In genomic region chr1:225572422-225572821, GRCh38 we compare ENCODE assay signal across 15 cellular contexts.
DNase-seq lines count a peak whose midpoint lies in the region; ATAC-seq and TF ChIP-seq lines count a peak whose summit lies in the region.
"Had no signal": no experiment of that assay in that cellular context is flagged by ENCODE, and none has a peak within 500 bp of the region (broad histone marks: within the 10 kb centered on the region; RNA-seq: fewer than 3 reads in every experiment).

No MANE protein-coding gene starts in this region.

- peaks cover 0 to 13% (median 4%) of the 10 kb centered on the region in 7 donors for H3K4me1 Mint-ChIP-seq in naive thymus-derived CD4-positive, alpha-beta T cell

- H3K9me3 Mint-ChIP-seq in naive thymus-derived CD4-positive, alpha-beta T cell, result peaks cover 0 to 1% (median 0%) of the 10 kb centered on the region in 11 donors
- H3K9me3 Mint-ChIP-seq: activated naive CD4-positive, alpha-beta T cell treated with anti-CD3 and anti-CD28 coated beads, Interleukin-2, amount 50 U/mL, for 72 hours; effector memory CD8-positive, alpha-beta T cell had no signal

- H3K27ac ChIP-seq in brain microvascular endothelial cell, result no peak overlapping the region
- no peak overlapping the region for H3K27ac ChIP-seq in naive thymus-derived CD4-positive, alpha-beta T cell (ENCODE audit: low read depth, low read length)

- intact Hi-C loops in naive thymus-derived CD4-positive, alpha-beta T cell (cut with micrococcal nuclease), result no loop called here

- CTCF ChIA-PET in naive thymus-derived CD4-positive, alpha-beta T cell (lab: Charles Lee), result interaction anchor here (0.6 to 0.7 kb wide), 2 partner anchors 262 to 1499 kb away, joined by 3 to 4 read pairs; no protein-coding TSS in a partner anchor

- ATAC-seq in naive thymus-derived CD4-positive, alpha-beta T cell, result no peak
- ATAC-seq: activated naive CD4-positive, alpha-beta T cell treated with anti-CD3 and anti-CD28 coated beads, Interleukin-2, amount 50 U/mL, for 72 hours; effector memory CD8-positive, alpha-beta T cell; GM12878 had no signal

- POLR2A ChIA-PET in naive thymus-derived CD4-positive, alpha-beta T cell (lab: Charles Lee), result interaction anchor here (0.6 kb wide), 1 partner anchor 325 kb away, joined by 4 read pairs; no protein-coding TSS in a partner anchor

- H3K27me3 ChIP-seq in brain microvascular endothelial cell (replicated peaks), result no peaks in the 10 kb centered on the region
- H3K27me3 ChIP-seq in naive thymus-derived CD4-positive, alpha-beta T cell (ENCODE audit: control insufficient read depth in 2 of 2, insufficient read depth in 2 of 2, low read length in 2 of 2), result no peaks in the 10 kb centered on the region

- H3K4me3 Mint-ChIP-seq in naive thymus-derived CD4-positive, alpha-beta T cell, result no peak overlapping the region
- H3K4me3 Mint-ChIP-seq: effector memory CD8-positive, alpha-beta T cell had no signal

- H3K4me3 ChIP-seq in brain microvascular endothelial cell (ENCODE audit: low read depth, low read length), result no peak overlapping the region
- no peak overlapping the region for H3K4me3 ChIP-seq in naive thymus-derived CD4-positive, alpha-beta T cell (ENCODE audit: low read length)
- H3K4me3 ChIP-seq: GM12878 had no signal

- peak; percentile 43 for DNase-seq in AG08395 (ENCODE audit: low spot score)
- peak; percentile 13 for DNase-seq in HuH-7 (ENCODE audit: low spot score)
- DNase-seq in brain microvascular endothelial cell, result peak; percentile 48
- peak; percentile 53 for DNase-seq in kidney glomerular epithelial cell (lab: John Stamatoyannopoulos, UW)
- no peak for DNase-seq in amygdala (lab: John Stamatoyannopoulos, UW)
- DNase-seq in naive thymus-derived CD4-positive, alpha-beta T cell, result no peak
- DNase-seq in stimulated activated CD4-positive, alpha-beta T cell treated with anti-CD3 and anti-CD28 coated beads, Interleukin-4, amount 100 ng/mL, for 4 hours, result no peak
- DNase-seq in superior temporal gyrus (ENCODE audit: extremely low spot score), result no peak
- DNase-seq: activated CD8-positive, alpha-beta memory T cell treated with anti-CD3 and anti-CD28 coated beads for 24 hours; effector memory CD8-positive, alpha-beta T cell; Kasumi-1; NCI-H2107 had no signal

- H3K27me3 Mint-ChIP-seq in naive thymus-derived CD4-positive, alpha-beta T cell, result peaks cover 0 to 4% (median 0%) of the 10 kb centered on the region in 5 donors

- H3K36me3 ChIP-seq in brain microvascular endothelial cell (replicated peaks), result no peaks in the 10 kb centered on the region
- H3K36me3 ChIP-seq in naive thymus-derived CD4-positive, alpha-beta T cell (ENCODE audit: control insufficient read depth in 2 of 3, insufficient read depth in 3 of 3, low read length in 3 of 3), result no peaks in the 10 kb centered on the region

- H3K4me1 ChIP-seq in naive thymus-derived CD4-positive, alpha-beta T cell (ENCODE audit: control insufficient read depth in 2 of 2, insufficient read depth in 2 of 2, low read length in 2 of 2), result no peaks in the 10 kb centered on the region
- H3K4me1 ChIP-seq: Caco-2 had no signal

- peak; percentile 56 for TF ChIP-seq CTCF in brain microvascular endothelial cell (IDR thresholded peaks at IDR 0.05; ENCODE audit: low read depth, low read length, missing control alignments)

- H3K9me3 ChIP-seq in naive thymus-derived CD4-positive, alpha-beta T cell (ENCODE audit: control insufficient read depth in 2 of 3, low read length in 3 of 3), result no peaks in the 10 kb centered on the region
- H3K9me3 ChIP-seq: Caco-2 had no signal

- no peaks in the 10 kb centered on the region for H3K36me3 Mint-ChIP-seq in naive thymus-derived CD4-positive, alpha-beta T cell
- H3K36me3 Mint-ChIP-seq: activated naive CD4-positive, alpha-beta T cell treated with anti-CD3 and anti-CD28 coated beads, Interleukin-2, amount 50 U/mL, for 72 hours had no signal

- H3K27ac Mint-ChIP-seq in naive thymus-derived CD4-positive, alpha-beta T cell, result no peak overlapping the region
- H3K27ac Mint-ChIP-seq: activated naive CD4-positive, alpha-beta T cell treated with anti-CD3 and anti-CD28 coated beads, Interleukin-2, amount 50 U/mL, for 72 hours; effector memory CD8-positive, alpha-beta T cell had no signal

- in situ Hi-C loops in brain microvascular endothelial cell (cut with HindIII; ENCODE audit: low pct_ligation_motif_present, low sequenced_read_pairs), result loop anchor here (25.0 kb wide), 1 partner anchor 190 kb away; no protein-coding TSS in a partner anchor

Comparison
In these comparisons a context has a peak if more than half of its experiments do, and no peak if none do; other contexts are left out.
1. DNase-seq: peak in AG08395 (single experiment), HuH-7 (single experiment), brain microvascular endothelial cell (single experiment) and kidney glomerular epithelial cell (single experiment); none in amygdala (0 of 56), naive thymus-derived CD4-positive, alpha-beta T cell (0 of 9), stimulated activated CD4-positive, alpha-beta T cell treated with anti-CD3 and anti-CD28 coated beads, Interleukin-4, amount 100 ng/mL, for 4 hours (0 of 2) and superior temporal gyrus (single experiment).